Comparison of ENCODE assay signal across 1 cellular context in genomic region chr17:19979917-19980770, GRCh38.
TF ChIP-seq lines count a peak whose summit lies in the region.

No MANE protein-coding gene starts in this region.

TF ChIP-seq in H1, 55 proteins besides CTCF, POLR2A, EP300 and RAD21:
- TF ChIP-seq USF2 (IDR thresholded peaks at IDR 0.05; ENCODE audit: low read length) (no peak), CHD2 (IDR thresholded peaks at IDR 0.05; ENCODE audit: low read length) (peak; percentile 50), RBBP5 (IDR thresholded peaks at IDR 0.05; ENCODE audit: borderline replicate concordance, low read depth, low read length) (peak; percentile 31; the same call in 1 of the 2 replicates), BACH1 (IDR thresholded peaks at IDR 0.05; ENCODE audit: low read length) (0 out of 2 replicates have a peak, but pooled peaks have one; percentile 28), HDAC2 (IDR thresholded peaks at IDR 0.05; ENCODE audit: borderline replicate concordance in 1 of 2, low read depth in 2 of 2, low read length in 2 of 2) (0 out of 4 replicates have a peak, but pooled peaks have one; percentile 28 to 38), ATF2 (IDR thresholded peaks at IDR 0.05; ENCODE audit: low read length) (no peak), POLR2AphosphoS5 (IDR thresholded peaks at IDR 0.05; ENCODE audit: low read depth, low read length) (peak; percentile 94; the same call in 1 of the 2 replicates), CTBP2 (IDR thresholded peaks at IDR 0.05; ENCODE audit: borderline replicate concordance, insufficient read depth, insufficient read length, low read length) (peak; percentile 38), CHD1 (IDR thresholded peaks at IDR 0.05; ENCODE audit: low read depth, low read length) (peak; percentile 18; the same call in 1 of the 2 replicates), YY1 (IDR thresholded peaks at IDR 0.05; ENCODE audit: low read depth, low read length) (peak; percentile 17; the same call in 1 of the 2 replicates), SIN3A (conservative IDR thresholded peaks at IDR 0.05 in 1 of 2, IDR thresholded peaks at IDR 0.05 in 1 of 2; ENCODE audit: low read depth in 1 of 2, low read length in 2 of 2) (no peak), PHF8 (conservative IDR thresholded peaks at IDR 0.05; ENCODE audit: low read depth, low read length) (peak; percentile 42; the same call in 1 of the 2 replicates), POU5F1 (IDR thresholded peaks at IDR 0.05; ENCODE audit: low read depth, low read length) (no peak), ASH2L (IDR thresholded peaks at IDR 0.05; ENCODE audit: low read length) (peak; percentile 50), KDM4A (IDR thresholded peaks at IDR 0.05; ENCODE audit: low read depth, low read length, severe bottlenecking) (peak; percentile 26), TBP (IDR thresholded peaks at IDR 0.05; ENCODE audit: low read depth, low read length) (peak; percentile 89), TAF1 (IDR thresholded peaks at IDR 0.05; ENCODE audit: low read depth, low read length) (peak; percentile 93), TAF7 (optimal IDR thresholded peaks at IDR 0.05; ENCODE audit: borderline replicate concordance, low read depth, low read length) (peak; percentile 81), SP1 (IDR thresholded peaks at IDR 0.05; ENCODE audit: low read depth, low read length) (peak; percentile 52; the same call in 1 of the 2 replicates)
- TF ChIP-seq, protein P1, sequence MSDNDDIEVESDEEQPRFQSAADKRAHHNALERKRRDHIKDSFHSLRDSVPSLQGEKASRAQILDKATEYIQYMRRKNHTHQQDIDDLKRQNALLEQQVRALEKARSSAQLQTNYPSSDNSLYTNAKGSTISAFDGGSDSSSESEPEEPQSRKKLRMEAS (IDR thresholded peaks at IDR 0.05): no peak
- TF ChIP-seq, protein P2, sequence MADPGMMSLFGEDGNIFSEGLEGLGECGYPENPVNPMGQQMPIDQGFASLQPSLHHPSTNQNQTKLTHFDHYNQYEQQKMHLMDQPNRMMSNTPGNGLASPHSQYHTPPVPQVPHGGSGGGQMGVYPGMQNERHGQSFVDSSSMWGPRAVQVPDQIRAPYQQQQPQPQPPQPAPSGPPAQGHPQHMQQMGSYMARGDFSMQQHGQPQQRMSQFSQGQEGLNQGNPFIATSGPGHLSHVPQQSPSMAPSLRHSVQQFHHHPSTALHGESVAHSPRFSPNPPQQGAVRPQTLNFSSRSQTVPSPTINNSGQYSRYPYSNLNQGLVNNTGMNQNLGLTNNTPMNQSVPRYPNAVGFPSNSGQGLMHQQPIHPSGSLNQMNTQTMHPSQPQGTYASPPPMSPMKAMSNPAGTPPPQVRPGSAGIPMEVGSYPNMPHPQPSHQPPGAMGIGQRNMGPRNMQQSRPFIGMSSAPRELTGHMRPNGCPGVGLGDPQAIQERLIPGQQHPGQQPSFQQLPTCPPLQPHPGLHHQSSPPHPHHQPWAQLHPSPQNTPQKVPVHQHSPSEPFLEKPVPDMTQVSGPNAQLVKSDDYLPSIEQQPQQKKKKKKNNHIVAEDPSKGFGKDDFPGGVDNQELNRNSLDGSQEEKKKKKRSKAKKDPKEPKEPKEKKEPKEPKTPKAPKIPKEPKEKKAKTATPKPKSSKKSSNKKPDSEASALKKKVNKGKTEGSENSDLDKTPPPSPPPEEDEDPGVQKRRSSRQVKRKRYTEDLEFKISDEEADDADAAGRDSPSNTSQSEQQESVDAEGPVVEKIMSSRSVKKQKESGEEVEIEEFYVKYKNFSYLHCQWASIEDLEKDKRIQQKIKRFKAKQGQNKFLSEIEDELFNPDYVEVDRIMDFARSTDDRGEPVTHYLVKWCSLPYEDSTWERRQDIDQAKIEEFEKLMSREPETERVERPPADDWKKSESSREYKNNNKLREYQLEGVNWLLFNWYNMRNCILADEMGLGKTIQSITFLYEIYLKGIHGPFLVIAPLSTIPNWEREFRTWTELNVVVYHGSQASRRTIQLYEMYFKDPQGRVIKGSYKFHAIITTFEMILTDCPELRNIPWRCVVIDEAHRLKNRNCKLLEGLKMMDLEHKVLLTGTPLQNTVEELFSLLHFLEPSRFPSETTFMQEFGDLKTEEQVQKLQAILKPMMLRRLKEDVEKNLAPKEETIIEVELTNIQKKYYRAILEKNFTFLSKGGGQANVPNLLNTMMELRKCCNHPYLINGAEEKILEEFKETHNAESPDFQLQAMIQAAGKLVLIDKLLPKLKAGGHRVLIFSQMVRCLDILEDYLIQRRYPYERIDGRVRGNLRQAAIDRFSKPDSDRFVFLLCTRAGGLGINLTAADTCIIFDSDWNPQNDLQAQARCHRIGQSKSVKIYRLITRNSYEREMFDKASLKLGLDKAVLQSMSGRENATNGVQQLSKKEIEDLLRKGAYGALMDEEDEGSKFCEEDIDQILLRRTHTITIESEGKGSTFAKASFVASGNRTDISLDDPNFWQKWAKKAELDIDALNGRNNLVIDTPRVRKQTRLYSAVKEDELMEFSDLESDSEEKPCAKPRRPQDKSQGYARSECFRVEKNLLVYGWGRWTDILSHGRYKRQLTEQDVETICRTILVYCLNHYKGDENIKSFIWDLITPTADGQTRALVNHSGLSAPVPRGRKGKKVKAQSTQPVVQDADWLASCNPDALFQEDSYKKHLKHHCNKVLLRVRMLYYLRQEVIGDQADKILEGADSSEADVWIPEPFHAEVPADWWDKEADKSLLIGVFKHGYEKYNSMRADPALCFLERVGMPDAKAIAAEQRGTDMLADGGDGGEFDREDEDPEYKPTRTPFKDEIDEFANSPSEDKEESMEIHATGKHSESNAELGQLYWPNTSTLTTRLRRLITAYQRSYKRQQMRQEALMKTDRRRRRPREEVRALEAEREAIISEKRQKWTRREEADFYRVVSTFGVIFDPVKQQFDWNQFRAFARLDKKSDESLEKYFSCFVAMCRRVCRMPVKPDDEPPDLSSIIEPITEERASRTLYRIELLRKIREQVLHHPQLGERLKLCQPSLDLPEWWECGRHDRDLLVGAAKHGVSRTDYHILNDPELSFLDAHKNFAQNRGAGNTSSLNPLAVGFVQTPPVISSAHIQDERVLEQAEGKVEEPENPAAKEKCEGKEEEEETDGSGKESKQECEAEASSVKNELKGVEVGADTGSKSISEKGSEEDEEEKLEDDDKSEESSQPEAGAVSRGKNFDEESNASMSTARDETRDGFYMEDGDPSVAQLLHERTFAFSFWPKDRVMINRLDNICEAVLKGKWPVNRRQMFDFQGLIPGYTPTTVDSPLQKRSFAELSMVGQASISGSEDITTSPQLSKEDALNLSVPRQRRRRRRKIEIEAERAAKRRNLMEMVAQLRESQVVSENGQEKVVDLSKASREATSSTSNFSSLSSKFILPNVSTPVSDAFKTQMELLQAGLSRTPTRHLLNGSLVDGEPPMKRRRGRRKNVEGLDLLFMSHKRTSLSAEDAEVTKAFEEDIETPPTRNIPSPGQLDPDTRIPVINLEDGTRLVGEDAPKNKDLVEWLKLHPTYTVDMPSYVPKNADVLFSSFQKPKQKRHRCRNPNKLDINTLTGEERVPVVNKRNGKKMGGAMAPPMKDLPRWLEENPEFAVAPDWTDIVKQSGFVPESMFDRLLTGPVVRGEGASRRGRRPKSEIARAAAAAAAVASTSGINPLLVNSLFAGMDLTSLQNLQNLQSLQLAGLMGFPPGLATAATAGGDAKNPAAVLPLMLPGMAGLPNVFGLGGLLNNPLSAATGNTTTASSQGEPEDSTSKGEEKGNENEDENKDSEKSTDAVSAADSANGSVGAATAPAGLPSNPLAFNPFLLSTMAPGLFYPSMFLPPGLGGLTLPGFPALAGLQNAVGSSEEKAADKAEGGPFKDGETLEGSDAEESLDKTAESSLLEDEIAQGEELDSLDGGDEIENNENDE (IDR thresholded peaks at IDR 0.05; ENCODE audit: insufficient replicate concordance, low read length): no peak
TF ChIP-seq in H1: peak in this region for 15.
